1 cellular context compared by ENCODE assay signal in the genomic region with DNA sequence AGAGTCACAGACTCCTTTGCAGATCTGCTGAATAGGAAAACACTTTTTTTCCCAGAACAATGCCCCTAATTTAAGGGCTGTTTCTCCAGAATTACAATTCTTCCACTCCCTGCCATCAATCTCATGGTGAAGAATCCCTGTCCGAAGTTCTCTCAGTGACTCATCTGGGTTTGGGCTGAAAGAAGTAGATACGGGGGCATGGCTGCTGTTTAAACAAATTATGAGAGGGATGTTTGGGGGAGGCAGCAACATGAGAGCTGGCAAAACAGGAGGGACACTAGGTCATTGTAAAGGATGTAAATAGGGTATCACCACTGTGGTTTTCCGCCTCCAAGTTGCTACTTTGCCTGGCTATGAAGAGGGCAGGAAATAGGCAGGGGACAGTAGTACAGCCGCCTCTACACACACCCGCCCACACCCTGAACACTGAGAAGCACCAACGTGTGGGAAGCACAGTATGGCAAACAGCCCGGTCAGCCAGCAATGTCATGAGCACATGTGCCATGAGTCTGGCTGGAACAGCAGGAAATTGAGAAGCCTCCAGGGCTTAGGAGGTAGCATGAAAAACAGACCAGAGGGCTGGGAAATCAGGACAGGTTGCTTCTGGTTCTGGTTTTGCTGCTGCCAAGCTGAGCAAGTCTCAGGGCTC.
TF ChIP-seq lines count a peak whose summit lies in the region.

No MANE protein-coding gene starts in this region.

TF ChIP-seq in H1, 55 proteins besides CTCF, POLR2A, EP300 and RAD21 (continued from another document):
- TF ChIP-seq, protein P1, sequence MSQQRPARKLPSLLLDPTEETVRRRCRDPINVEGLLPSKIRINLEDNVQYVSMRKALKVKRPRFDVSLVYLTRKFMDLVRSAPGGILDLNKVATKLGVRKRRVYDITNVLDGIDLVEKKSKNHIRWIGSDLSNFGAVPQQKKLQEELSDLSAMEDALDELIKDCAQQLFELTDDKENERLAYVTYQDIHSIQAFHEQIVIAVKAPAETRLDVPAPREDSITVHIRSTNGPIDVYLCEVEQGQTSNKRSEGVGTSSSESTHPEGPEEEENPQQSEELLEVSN (IDR thresholded peaks at IDR 0.05), result no peak
